ENCODE assay signal across 25 cellular contexts in the genomic region with DNA sequence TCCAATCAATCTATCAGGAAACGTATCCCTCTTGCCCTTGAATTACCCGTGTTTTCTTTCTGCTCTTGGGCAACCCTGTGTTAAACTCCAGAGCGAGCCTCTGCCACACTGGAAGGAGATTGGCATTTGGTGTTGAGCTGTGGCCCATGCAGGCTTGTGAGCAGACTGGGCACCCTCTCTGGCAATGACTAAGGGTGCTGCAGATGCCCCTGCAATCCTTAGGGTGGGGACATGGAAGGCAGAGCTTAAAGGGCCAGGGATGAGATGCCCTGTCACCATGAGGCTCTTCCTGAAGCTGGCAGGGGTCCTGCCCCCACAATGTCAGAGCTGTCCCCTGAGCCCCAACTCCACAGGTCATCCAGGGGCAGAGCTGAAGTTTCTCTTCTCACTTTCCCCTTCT. TPM values are rescaled to one million over a fixed set of nuclear protein-coding genes. Genes with fewer than 3 reads are reported as not detected.
"Had no signal": no experiment of that assay in that cellular context is flagged by ENCODE, and none has a peak within 500 bp of the region (broad histone marks: within the 10 kb centered on the region; RNA-seq: fewer than 3 reads in every experiment).

No MANE protein-coding gene starts in this region.

- H3K9me3 ChIP-seq: adrenal gland had no signal

- H3K4me3 Mint-ChIP-seq: activated naive CD8-positive, alpha-beta T cell; activated T-cell treated with anti-CD3 and anti-CD28 coated beads, Interleukin-2, amount 50 U/mL, for 24 hours; dendritic cell treated with granulocyte-macrophage colony-stimulating factor and Interleukin-4, amounts not matched to agents 40 ng/mL and 50 ng/mL, for 4 days; nephron progenitor cell; stimulated activated effector memory CD8-positive, alpha-beta T cell treated with anti-CD3 and anti-CD28 coated beads, Interleukin-12 subunit alpha, Interleukin-12 subunit beta, amount 100 ng/mL, for 72 hours; WTC11 had no signal

- H3K27ac Mint-ChIP-seq: activated naive CD8-positive, alpha-beta T cell; activated T-cell treated with anti-CD3 and anti-CD28 coated beads, Interleukin-2, amount 50 U/mL, for 24 hours; activated T-helper 2 cell treated with anti-CD3 and anti-CD28 coated beads, Interferon-gamma antibody, Interleukin-2, Interleukin-4, amounts not matched to agents 10 μg/mL and 5 μg/mL and 100 μg/mL, durations not matched to agents 14 hours and 24 hours and 36 hours; dendritic cell treated with granulocyte-macrophage colony-stimulating factor and Interleukin-4, amounts not matched to agents 40 ng/mL and 50 ng/mL, for 4 days; nephron progenitor cell; stimulated activated effector memory CD8-positive, alpha-beta T cell treated with anti-CD3 and anti-CD28 coated beads, Interleukin-12 subunit alpha, Interleukin-12 subunit beta, amount 100 ng/mL, for 72 hours; WTC11 had no signal

- H3K4me3 ChIP-seq: adrenal gland, hepatocyte had no signal

- H3K36me3 Mint-ChIP-seq: activated naive CD8-positive, alpha-beta T cell; stimulated activated effector memory CD8-positive, alpha-beta T cell treated with anti-CD3 and anti-CD28 coated beads, Interleukin-12 subunit alpha, Interleukin-12 subunit beta, amount 100 ng/mL, for 72 hours; WTC11 had no signal

- H3K27ac ChIP-seq: hepatocyte had no signal

- H3K36me3 ChIP-seq: adrenal gland had no signal

- ATAC-seq: stimulated activated effector memory CD8-positive, alpha-beta T cell treated with anti-CD3 and anti-CD28 coated beads, Interleukin-12 subunit alpha, Interleukin-12 subunit beta, amount 100 ng/mL, for 72 hours; WTC11 had no signal

- DNase-seq: activated CD8-positive, alpha-beta memory T cell treated with anti-CD3 and anti-CD28 coated beads for 24 hours; activated CD8-positive, alpha-beta memory T cell treated with anti-CD3 and anti-CD28 coated beads, Interleukin-2, amount 50 U/mL, for 4 hours; activated naive CD4-positive, alpha-beta T cell; activated T-cell treated with anti-CD3 and anti-CD28 coated beads, Interleukin-2, amount 50 U/mL, for 24 hours; adrenal gland; effector CD8-positive, alpha-beta T cell; erythroblast; foreskin fibroblast; kidney glomerular epithelial cell; mesenchymal stem cell; nephron progenitor cell; stimulated activated CD4-positive, alpha-beta T cell treated with anti-CD3 and anti-CD28 coated beads, Interleukin-12 subunit alpha, Interleukin-12 subunit beta, amount 100 ng/mL, for 4 hours; T-helper 9 cell had no signal

- H3K9me3 Mint-ChIP-seq: activated T-cell treated with anti-CD3 and anti-CD28 coated beads, Interleukin-2, amount 50 U/mL, for 24 hours; activated T-helper 2 cell treated with anti-CD3 and anti-CD28 coated beads, Interferon-gamma antibody, Interleukin-2, Interleukin-4, amounts not matched to agents 10 μg/mL and 5 μg/mL and 100 μg/mL, durations not matched to agents 14 hours and 24 hours and 36 hours; dendritic cell treated with granulocyte-macrophage colony-stimulating factor and Interleukin-4, amounts not matched to agents 40 ng/mL and 50 ng/mL, for 4 days; nephron progenitor cell; stimulated activated effector memory CD8-positive, alpha-beta T cell treated with anti-CD3 and anti-CD28 coated beads, Interleukin-12 subunit alpha, Interleukin-12 subunit beta, amount 100 ng/mL, for 72 hours; WTC11 had no signal

- H3K4me1 ChIP-seq: adrenal gland had no signal

- H3K4me1 Mint-ChIP-seq: stimulated activated effector memory CD8-positive, alpha-beta T cell treated with anti-CD3 and anti-CD28 coated beads, Interleukin-12 subunit alpha, Interleukin-12 subunit beta, amount 100 ng/mL, for 72 hours had no signal

- H3K27me3 ChIP-seq: adrenal gland, hepatocyte had no signal

RNA-seq across cellular contexts. Expression of gene FAM180A, which starts 19.5 kb away (rescaled TPM):
- total RNA-seq: activated T-helper 2 cell treated with anti-CD3 and anti-CD28 coated beads, Interferon-gamma antibody, Interleukin-2, Interleukin-4, amounts not matched to agents 10 μg/mL and 5 μg/mL and 100 μg/mL, durations not matched to agents 14 hours and 24 hours and 36 hours; astrocyte; glomerular endothelial cell; hepatocyte; mononuclear cell; SK-MEL-5; T-helper 1 cell treated with Interleukin-12 subunit alpha and Interleukin-12 subunit beta and Interleukin-4 antibody, amounts not matched to agents 30 ng/mL and 1 ng/mL, for 36 hours; WTC11 had no signal

RNA-seq across cellular contexts. Expression of gene SLC13A4, which starts 40.1 kb away (rescaled TPM):
- total RNA-seq: activated T-helper 2 cell treated with anti-CD3 and anti-CD28 coated beads, Interferon-gamma antibody, Interleukin-2, Interleukin-4, amounts not matched to agents 10 μg/mL and 5 μg/mL and 100 μg/mL, durations not matched to agents 14 hours and 24 hours and 36 hours; chondrocyte; glomerular endothelial cell; mononuclear cell; T-helper 1 cell treated with Interleukin-12 subunit alpha and Interleukin-12 subunit beta and Interleukin-4 antibody, amounts not matched to agents 30 ng/mL and 1 ng/mL, for 36 hours had no signal
